ENCODE assay signal across 8 cellular contexts in the genomic region with DNA sequence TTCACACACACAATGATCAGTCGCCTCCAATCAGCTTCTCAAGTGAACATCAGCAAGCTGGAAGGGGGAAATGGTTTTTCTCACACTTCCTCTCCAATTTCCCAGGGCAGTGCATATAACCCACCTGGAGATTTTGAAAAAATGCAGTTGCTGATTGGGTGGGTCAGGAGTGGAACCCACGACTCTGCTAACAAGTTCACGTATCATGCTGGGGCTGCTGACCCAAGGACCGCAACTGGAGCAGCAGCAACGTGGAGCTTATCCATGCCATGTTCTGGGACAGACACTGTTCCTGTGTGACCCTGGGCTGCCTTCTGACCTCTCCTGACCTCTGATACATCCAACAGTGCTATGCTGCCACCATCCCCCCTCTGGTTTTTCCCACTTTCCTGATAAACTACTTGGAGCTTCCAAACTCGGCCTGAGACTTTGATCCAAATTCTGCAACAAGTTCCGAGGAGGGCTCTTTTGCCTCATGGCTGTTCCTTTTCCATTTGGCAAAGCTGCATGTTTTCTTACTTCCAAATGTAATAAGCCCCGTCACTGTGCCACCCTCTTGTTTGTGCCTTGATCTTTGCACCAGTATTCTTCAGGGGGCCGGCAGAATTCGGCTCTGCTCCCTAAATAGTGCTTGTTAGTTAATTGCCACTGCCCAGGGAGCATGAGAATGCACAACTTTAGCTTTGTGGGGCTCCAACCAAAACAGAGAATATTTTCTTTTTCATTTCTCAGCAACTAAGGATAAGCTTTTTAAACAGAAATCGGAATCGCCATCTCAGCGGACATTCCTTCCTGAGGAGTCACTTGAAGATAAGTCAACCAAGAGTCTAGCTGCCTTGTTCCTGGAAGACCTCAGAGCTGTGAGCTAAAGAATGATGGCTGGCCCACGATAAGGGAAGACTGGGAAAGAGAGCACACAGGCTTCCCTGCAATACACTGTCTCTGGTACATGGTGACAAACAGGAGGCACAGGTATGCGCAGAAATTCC.
DNase-seq lines count a peak whose midpoint lies in the region; ATAC-seq lines count a peak whose summit lies in the region.

No MANE protein-coding gene starts in this region.

- no peaks in the 10 kb centered on the region for H3K9me3 ChIP-seq in subcutaneous abdominal adipose tissue (ENCODE audit: control insufficient read depth in 5 of 5, low read length in 5 of 5)

- no peaks in the 10 kb centered on the region for H3K27me3 ChIP-seq in subcutaneous abdominal adipose tissue (ENCODE audit: control insufficient read depth in 5 of 5, insufficient read depth in 4 of 5, low read length in 5 of 5)

- H3K4me1 ChIP-seq in subcutaneous abdominal adipose tissue (ENCODE audit: control insufficient read depth in 5 of 5, insufficient read depth in 5 of 5, low read length in 5 of 5): peaks cover 4 to 52% (median 39%) of the 10 kb centered on the region in 5 donors

- peaks cover 39% of the 10 kb centered on the region for H3K36me3 Mint-ChIP-seq in activated T-cell treated with anti-CD3 and anti-CD28 coated beads, Interleukin-2, amount 50 U/mL, for 4 hours (ENCODE audit: insufficient read depth)

- peaks cover 5 to 54% (median 33%) of the 10 kb centered on the region in 5 donors for H3K36me3 ChIP-seq in subcutaneous abdominal adipose tissue (ENCODE audit: control insufficient read depth in 5 of 5, insufficient read depth in 5 of 5, low read length in 5 of 5)

- peak in 1 of 2 donors; percentile 23 for ATAC-seq in activated T-cell treated with anti-CD3 and anti-CD28 coated beads, Interleukin-2, amount 50 U/mL, for 4 hours
- ATAC-seq in GM18517 (IDR thresholded peaks at IDR 0.05; ENCODE audit: unreplicated experiment) (no peak), HG02798 (IDR thresholded peaks at IDR 0.05; ENCODE audit: poor library complexity, unreplicated experiment) (no peak)

- peak overlapping the region in 2 of 5 donors; percentile 0 to 8 for H3K4me3 ChIP-seq in subcutaneous abdominal adipose tissue (ENCODE audit: low read depth in 1 of 5, low read length in 5 of 5)

- DNase-seq in activated T-cell treated with anti-CD3 and anti-CD28 coated beads, Interleukin-2, amount 50 U/mL, for 4 hours: no peak
- DNase-seq in activated T-cell treated with anti-CD3 and anti-CD28 coated beads for 4 hours: no peak
- DNase-seq in amniotic epithelial cell (ENCODE audit: low read depth): peak; percentile 86
- DNase-seq in islet precursor cell: peak; percentile 72
- DNase-seq in NCI-H1694 (lab: John Stamatoyannopoulos, UW): no peak

- H3K27me3 Mint-ChIP-seq in activated T-cell treated with anti-CD3 and anti-CD28 coated beads, Interleukin-2, amount 50 U/mL, for 4 hours (ENCODE audit: low read depth): no peaks in the 10 kb centered on the region

- peak overlapping the region; percentile 64 for H3K27ac ChIP-seq in subcutaneous abdominal adipose tissue (ENCODE audit: low read depth, low read length)

- H3K9ac ChIP-seq in subcutaneous abdominal adipose tissue (ENCODE audit: low read length in 5 of 5): no peak overlapping the region

- peak overlapping the region; percentile 77 for H3K4me3 Mint-ChIP-seq in activated T-cell treated with anti-CD3 and anti-CD28 coated beads, Interleukin-2, amount 50 U/mL, for 4 hours

- H3K4me1 Mint-ChIP-seq in activated T-cell treated with anti-CD3 and anti-CD28 coated beads, Interleukin-2, amount 50 U/mL, for 4 hours (ENCODE audit: low read depth): peaks cover 55% of the 10 kb centered on the region

- H3K9me3 Mint-ChIP-seq in activated T-cell treated with anti-CD3 and anti-CD28 coated beads, Interleukin-2, amount 50 U/mL, for 4 hours: no peaks in the 10 kb centered on the region

Comparison
In these comparisons a context has a peak if more than half of its experiments do, and no peak if none do; other contexts are left out.
1. DNase-seq: peak in amniotic epithelial cell (single experiment) and islet precursor cell (single experiment); none in activated T-cell treated with anti-CD3 and anti-CD28 coated beads, Interleukin-2, amount 50 U/mL, for 4 hours (single experiment), activated T-cell treated with anti-CD3 and anti-CD28 coated beads for 4 hours (single experiment) and NCI-H1694 (single experiment).